9 cellular contexts compared by ENCODE assay signal in the genomic region with DNA sequence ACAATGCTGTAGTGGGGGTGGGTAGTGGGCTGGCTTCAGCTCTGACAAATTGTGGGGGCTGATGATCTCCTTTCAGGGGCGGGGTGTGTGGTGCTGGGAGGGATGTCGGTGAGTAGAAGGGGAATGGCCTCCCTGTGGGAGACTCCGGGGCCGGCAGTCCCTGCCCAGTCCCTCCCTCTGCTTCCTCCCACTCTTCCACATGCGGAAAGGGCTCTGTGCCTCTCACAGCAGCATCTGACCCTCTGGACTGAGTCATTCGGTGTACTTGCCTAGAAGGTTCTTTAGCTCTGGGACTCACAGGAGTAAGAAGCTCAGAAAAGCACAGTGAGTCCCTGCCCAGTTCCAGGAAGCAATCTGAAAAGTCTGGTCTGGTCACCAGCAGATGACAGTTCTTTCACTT. TPM values are rescaled to one million over a fixed set of nuclear protein-coding genes. Genes with fewer than 3 reads are reported as not detected.
DNase-seq lines count a peak whose midpoint lies in the region; ATAC-seq and TF ChIP-seq lines count a peak whose summit lies in the region.
"Had no signal": no experiment of that assay in that cellular context is flagged by ENCODE, and none has a peak within 500 bp of the region (broad histone marks: within the 10 kb centered on the region; RNA-seq: fewer than 3 reads in every experiment).

No MANE protein-coding gene starts in this region.

- H3K4me3 ChIP-seq in AG10803 (ENCODE audit: low read length) (no peak overlapping the region), Panc1 (ENCODE audit: low read depth in 2 of 2, low read length in 2 of 2) (no peak overlapping the region), neural progenitor cell (no peak overlapping the region)

- ATAC-seq in Panc1: peak; percentile 56; the same call in 1 of the 2 replicates

- in situ Hi-C loops in Panc1 (cut with HindIII; ENCODE audit: low pct_unique_long_range_greater_than_20kb, low sequenced_read_pairs): no loop called here

- peaks cover 2% of the 10 kb centered on the region for H3K36me3 Mint-ChIP-seq in neural progenitor cell

- H3K27ac Mint-ChIP-seq in neural progenitor cell: peak overlapping the region; percentile 64

- CTCF ChIA-PET in Panc1 (lab: Charles Lee): no interaction called here

- H3K36me3 ChIP-seq in Panc1 (ENCODE audit: control insufficient read depth, insufficient read depth, low read length): no peaks in the 10 kb centered on the region
- no peaks in the 10 kb centered on the region for H3K36me3 ChIP-seq in neural progenitor cell

- H3F3A ChIP-seq in neural progenitor cell (ENCODE audit: low read depth): peaks cover 12% of the 10 kb centered on the region

- H3K9ac ChIP-seq in neural progenitor cell: no peak overlapping the region

- H4K20me1 ChIP-seq in neural progenitor cell (ENCODE audit: low read depth): no peaks in the 10 kb centered on the region

- peak overlapping the region; percentile 49 for H3K4me2 ChIP-seq in neural progenitor cell

- intact Hi-C loops in Panc1 (cut with micrococcal nuclease; ENCODE audit: unreplicated experiment): no loop called here

- peaks cover 2% of the 10 kb centered on the region for H3K27me3 Mint-ChIP-seq in neural progenitor cell (ENCODE audit: insufficient read depth, low read depth)

- H3K4me1 Mint-ChIP-seq in neural progenitor cell: peaks cover 27% of the 10 kb centered on the region

- no peaks in the 10 kb centered on the region for H3K9me3 ChIP-seq in Panc1 (ENCODE audit: control insufficient read depth, insufficient read depth, low read depth, low read length)
- H3K9me3 ChIP-seq in neural progenitor cell (ENCODE audit: low read depth): no peaks in the 10 kb centered on the region

- H3K27ac ChIP-seq in Panc1 (ENCODE audit: low read length): no peak overlapping the region
- H3K27ac ChIP-seq in neural progenitor cell: no peak overlapping the region

- no TSS peak for BruUV-seq in Panc1 (replicated peaks; lab: Mats Ljungman, UMichigan)

- no peaks in the 10 kb centered on the region for H3K27me3 ChIP-seq in Panc1 (ENCODE audit: control insufficient read depth, insufficient read depth, low read length)
- H3K27me3 ChIP-seq in neural progenitor cell: no peaks in the 10 kb centered on the region

- no peak for TF ChIP-seq CTCF in AG10803 (conservative IDR thresholded peaks at IDR 0.05; ENCODE audit: low read length)
- TF ChIP-seq CTCF in Panc1 (IDR thresholded peaks at IDR 0.05): no peak
- no peak for TF ChIP-seq CTCF in neural progenitor cell (IDR thresholded peaks at IDR 0.05)

- H3K4me1 ChIP-seq in Panc1 (ENCODE audit: control insufficient read depth, insufficient read depth, low read length) (no peaks in the 10 kb centered on the region), neural progenitor cell (peaks cover 16% of the 10 kb centered on the region)

- POLR2A ChIA-PET in Panc1 (lab: Charles Lee): no interaction called here

- H2AFZ ChIP-seq in neural progenitor cell (replicated peaks): peak overlapping the region; percentile 69

- H3K9me3 Mint-ChIP-seq in neural progenitor cell: peaks cover 5% of the 10 kb centered on the region

- H3K79me2 ChIP-seq in neural progenitor cell (ENCODE audit: low read depth): no peaks in the 10 kb centered on the region

- peak overlapping the region; percentile 17 for H3K4me3 Mint-ChIP-seq in neural progenitor cell

- DNase-seq in AG10803 (ENCODE audit: low read depth): peak; percentile 49
- DNase-seq in Panc1 (ENCODE audit: low read depth, low spot score): no peak
- DNase-seq in fibroblast of gingiva (ENCODE audit: low read depth): peak; percentile 59
- peak; percentile 36 for DNase-seq in neural progenitor cell (ENCODE audit: low spot score)
- DNase-seq in NCI-H2029 (lab: John Stamatoyannopoulos, UW): no peak
- DNase-seq in DMS 273 treated with DMSO at 0.1 percent for 48 hours (lab: John Stamatoyannopoulos, UW): no peak
- DNase-seq in NCI-H2171 treated with DMSO at 0.1 percent for 48 hours (lab: John Stamatoyannopoulos, UW): no peak
- DNase-seq in NCI-H187 (lab: John Stamatoyannopoulos, UW): no peak
- DNase-seq: NCI-H2227 treated with DMSO at 0.1 percent for 48 hours had no signal

RNA-seq across cellular contexts. Expression of gene CD180, which starts 14.2 kb away (rescaled TPM):
- total RNA-seq in Panc1 (2021; ENCODE audit: unreplicated experiment) (not detected), neural progenitor cell (ENCODE audit: low replicate concordance) (not detected in 2 replicates)
- not detected for polyA plus RNA-seq in Panc1 (2012; ENCODE audit: insufficient read length)

Comparison
In these comparisons a context has a peak if more than half of its experiments do, and no peak if none do; other contexts are left out.
1. DNase-seq: peak in AG10803 (single experiment), fibroblast of gingiva (single experiment) and neural progenitor cell (single experiment); none in Panc1 (single experiment), NCI-H2029 (single experiment), DMS 273 treated with DMSO at 0.1 percent for 48 hours (single experiment), NCI-H2171 treated with DMSO at 0.1 percent for 48 hours (single experiment) and NCI-H187 (0 of 2).